In genomic region chr9:74499770-74500583, GRCh38 we compare ENCODE assay signal across 9 cellular contexts. TPM values are rescaled to one million over a fixed set of nuclear protein-coding genes. Genes with fewer than 3 reads are reported as not detected.
A peak's percentile ranks its signal among the peaks of the same experiment; 100 is the strongest.
DNase-seq lines count a peak whose midpoint lies in the region; ATAC-seq and TF ChIP-seq lines count a peak whose summit lies in the region.
"Had no signal": no experiment of that assay in that cellular context is flagged by ENCODE, and none has a peak within 500 bp of the region (broad histone marks: within the 10 kb centered on the region; RNA-seq: fewer than 3 reads in every experiment).

No MANE protein-coding gene starts in this region.

- intact Hi-C loops in activated naive CD4-positive, alpha-beta T cell treated with anti-CD3 and anti-CD28 coated beads for 36 hours (cut with micrococcal nuclease) = loop anchor here (10.0 kb wide), 1 partner anchor 245 kb away; no protein-coding TSS in a partner anchor
- intact Hi-C loops in dorsolateral prefrontal cortex (cut with DNase I) = no loop called here

- TF ChIP-seq CTCF in dorsolateral prefrontal cortex (IDR thresholded peaks at IDR 0.05 in 54 of 56, conservative IDR thresholded peaks at IDR 0.05 in 2 of 56; ENCODE audit: low read depth in 1 of 56, partially characterized antibody in 56 of 56) = no peak
- TF ChIP-seq CTCF in mesothelial cell of epicardium (IDR thresholded peaks at IDR 0.05; ENCODE audit: unreplicated experiment) = no peak
- TF ChIP-seq CTCF in tibial nerve (IDR thresholded peaks at IDR 0.05) = no peak

- no peaks in the 10 kb centered on the region for H3K36me3 Mint-ChIP-seq in activated naive CD4-positive, alpha-beta T cell treated with anti-CD3 and anti-CD28 coated beads for 36 hours (ENCODE audit: low read depth)
- H3K36me3 Mint-ChIP-seq in mesothelial cell of epicardium = no peaks in the 10 kb centered on the region

- H3K36me3 ChIP-seq in tibial nerve = no peaks in the 10 kb centered on the region

- TF ChIP-seq EP300 in tibial nerve (IDR thresholded peaks at IDR 0.05) = no peak

- no peak for DNase-seq in activated naive CD4-positive, alpha-beta T cell treated with anti-CD3 and anti-CD28 coated beads for 36 hours
- DNase-seq in activated naive CD4-positive, alpha-beta T cell treated with anti-CD3 and anti-CD28 coated beads, Interleukin-2, amount 50 U/mL, for 16 hours = no peak
- DNase-seq in dorsolateral prefrontal cortex = peak in 3 of 10 donors; percentile 35 to 43 (median 37)
- no peak for DNase-seq in mesothelial cell of epicardium (ENCODE audit: low spot score in 2 of 2, unreplicated experiment in 2 of 2)
- no peak for DNase-seq in tibial nerve (ENCODE audit: low spot score in 2 of 2)
- DNase-seq in COLO829 (ENCODE audit: low spot score) = no peak
- DNase-seq: NK-92 treated with Interleukin-12 subunit alpha and Interleukin-12 subunit beta, amount 100 ng/mL, for 24 hours had no signal

- H3K27ac Mint-ChIP-seq in activated naive CD4-positive, alpha-beta T cell treated with anti-CD3 and anti-CD28 coated beads for 36 hours = no peak overlapping the region
- H3K27ac Mint-ChIP-seq in mesothelial cell of epicardium = no peak overlapping the region

- H3K4me3 Mint-ChIP-seq in activated naive CD4-positive, alpha-beta T cell treated with anti-CD3 and anti-CD28 coated beads for 36 hours = peak overlapping the region; percentile 7
- H3K4me3 Mint-ChIP-seq in mesothelial cell of epicardium = peak overlapping the region; percentile 58

- no peaks in the 10 kb centered on the region for H3K9me3 ChIP-seq in tibial nerve

- peak overlapping the region; percentile 52 to 94 (median 75) for H3K4me3 ChIP-seq in dorsolateral prefrontal cortex
- H3K4me3 ChIP-seq in tibial nerve = peak overlapping the region; percentile 39 to 67 (median 52)

- H3K4me1 Mint-ChIP-seq in activated naive CD4-positive, alpha-beta T cell treated with anti-CD3 and anti-CD28 coated beads for 36 hours (ENCODE audit: low read depth) = peaks cover 28% of the 10 kb centered on the region
- peaks cover 30% of the 10 kb centered on the region for H3K4me1 Mint-ChIP-seq in mesothelial cell of epicardium

- H3K27me3 ChIP-seq in dorsolateral prefrontal cortex (peaks cover 0 to 20% (median 0%) of the 10 kb centered on the region in 45 donors), tibial nerve (peaks cover 0 to 28% of the 10 kb centered on the region in 2 donors)

- TF ChIP-seq POLR2A in tibial nerve (IDR thresholded peaks at IDR 0.05) = no peak

- no peak for ATAC-seq in GM21723 (IDR thresholded peaks at IDR 0.05; ENCODE audit: unreplicated experiment)
- no peak for ATAC-seq in HG02938 (IDR thresholded peaks at IDR 0.05; ENCODE audit: unreplicated experiment)

- peaks cover 44% of the 10 kb centered on the region for H3K27me3 Mint-ChIP-seq in activated naive CD4-positive, alpha-beta T cell treated with anti-CD3 and anti-CD28 coated beads for 36 hours (ENCODE audit: low read depth)
- peaks cover 90% of the 10 kb centered on the region for H3K27me3 Mint-ChIP-seq in mesothelial cell of epicardium (ENCODE audit: low read depth)

- H3K27ac ChIP-seq in dorsolateral prefrontal cortex = peak overlapping the region in 44 of 59 donors; percentile 14 to 92 (median 74)
- H3K27ac ChIP-seq in tibial nerve = no peak overlapping the region

- peaks cover 0 to 42% (median 14%) of the 10 kb centered on the region in 4 donors for H3K4me1 ChIP-seq in tibial nerve

- WGBS in tibial nerve, 2 donors = 8% methylated on average over 32 of the region's 32 CpGs

- CTCF ChIA-PET in activated naive CD4-positive, alpha-beta T cell treated with anti-CD3 and anti-CD28 coated beads for 36 hours (lab: Charles Lee) = interaction anchor here (0.6 kb wide), 1 partner anchor 351 kb away, joined by 3 read pairs; no protein-coding TSS in a partner anchor

- H3K9me3 Mint-ChIP-seq in activated naive CD4-positive, alpha-beta T cell treated with anti-CD3 and anti-CD28 coated beads for 36 hours = no peaks in the 10 kb centered on the region
- H3K9me3 Mint-ChIP-seq in mesothelial cell of epicardium = no peaks in the 10 kb centered on the region

RNA-seq across cellular contexts. Expression of gene RORB, which starts 2.8 kb away (rescaled TPM):
- under 1 TPM in 1 of 2 experiments, not detected in 1; 0.02 TPM for total RNA-seq in activated naive CD4-positive, alpha-beta T cell treated with anti-CD3 and anti-CD28 coated beads for 36 hours
- total RNA-seq in dorsolateral prefrontal cortex (100 to 1,000 TPM in 1 of 120 experiments, 10 to 100 TPM in 119; 17.7 to 126 (median 52.6) TPM), mesothelial cell of epicardium (0.16 to 0.43 TPM (median 0.38 TPM) in 3 replicates), tibial nerve (1 to 10 TPM; 2.0 to 3.6 (median 3.0) TPM)

Comparison
In these comparisons a context has a peak if more than half of its experiments do, and no peak if none do; other contexts are left out.
1. H3K27ac ChIP-seq: peak in dorsolateral prefrontal cortex (44 of 59); none in tibial nerve (0 of 4).
2. RNA of gene RORB, which starts 2.8 kb away (total RNA-seq): 17.7 to 126 TPM in dorsolateral prefrontal cortex; 2.0 to 3.6 TPM in tibial nerve, 0.16 to 0.43 TPM in mesothelial cell of epicardium and 0.02 TPM in activated naive CD4-positive, alpha-beta T cell treated with anti-CD3 and anti-CD28 coated beads for 36 hours; every median in the first group is over 4 times any median in the second.